ENCODE assay signal across 21 cellular contexts in the genomic region with DNA sequence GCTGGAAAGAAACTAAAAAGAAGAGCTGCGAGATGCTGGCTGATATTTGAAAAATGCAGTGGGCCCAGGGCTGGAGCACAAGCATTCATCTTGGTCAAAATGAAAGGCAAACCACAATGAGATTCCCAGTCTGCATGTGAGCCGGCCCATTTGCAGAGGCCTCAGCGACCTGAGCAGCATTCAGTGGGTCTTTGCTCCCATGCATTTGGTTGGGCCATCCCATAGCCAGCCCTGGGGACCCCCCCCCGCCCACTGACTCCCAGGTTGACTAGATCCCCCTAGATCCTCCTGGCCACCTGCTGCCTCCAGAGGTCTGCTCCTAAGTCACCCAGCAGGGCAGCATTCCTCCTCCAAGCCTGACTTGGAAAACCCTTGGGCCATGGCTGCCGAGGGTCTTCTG. TPM values are rescaled to one million over a fixed set of nuclear protein-coding genes. Genes with fewer than 3 reads are reported as not detected.
A peak's percentile ranks its signal among the peaks of the same experiment; 100 is the strongest.
DNase-seq lines count a peak whose midpoint lies in the region; FAIRE-seq and TF ChIP-seq lines count a peak whose summit lies in the region.
"Had no signal": no experiment of that assay in that cellular context is flagged by ENCODE, and none has a peak within 500 bp of the region (broad histone marks: within the 10 kb centered on the region; RNA-seq: fewer than 3 reads in every experiment).

No MANE protein-coding gene starts in this region.

- no peak overlapping the region for H3K4me3 Mint-ChIP-seq in progenitor cell of endocrine pancreas (ENCODE audit: low read depth)
- no peak overlapping the region for H3K4me3 Mint-ChIP-seq in activated T-cell treated with anti-CD3 and anti-CD28 coated beads, Interleukin-2, amount 50 U/mL, for 24 hours
- H3K4me3 Mint-ChIP-seq: CD4-positive, alpha-beta memory T cell; HFFc6 had no signal

- H3K4me1 Mint-ChIP-seq in progenitor cell of endocrine pancreas (ENCODE audit: low read depth), result peaks cover 8% of the 10 kb centered on the region
- H3K4me1 Mint-ChIP-seq in activated T-cell treated with anti-CD3 and anti-CD28 coated beads, Interleukin-2, amount 50 U/mL, for 24 hours (ENCODE audit: low read depth), result no peaks in the 10 kb centered on the region
- H3K4me1 Mint-ChIP-seq: CD4-positive, alpha-beta memory T cell had no signal

- no peaks in the 10 kb centered on the region for H3K36me3 Mint-ChIP-seq in progenitor cell of endocrine pancreas (ENCODE audit: insufficient read depth)
- no peaks in the 10 kb centered on the region for H3K36me3 Mint-ChIP-seq in activated T-cell treated with anti-CD3 and anti-CD28 coated beads, Interleukin-2, amount 50 U/mL, for 24 hours (ENCODE audit: low read depth)
- H3K36me3 Mint-ChIP-seq: CD4-positive, alpha-beta memory T cell had no signal

- no peak overlapping the region for H3K27ac Mint-ChIP-seq in progenitor cell of endocrine pancreas
- no peak overlapping the region for H3K27ac Mint-ChIP-seq in activated T-cell treated with anti-CD3 and anti-CD28 coated beads, Interleukin-2, amount 50 U/mL, for 24 hours
- H3K27ac Mint-ChIP-seq: CD4-positive, alpha-beta memory T cell; HFFc6 had no signal

- TF ChIP-seq CTCF in progenitor cell of endocrine pancreas (IDR thresholded peaks at IDR 0.05; ENCODE audit: unreplicated experiment), result no peak

- no peak for TF ChIP-seq POLR2A in GM12892 (IDR thresholded peaks at IDR 0.05; ENCODE audit: low read depth, low read length)

- peaks cover 11% of the 10 kb centered on the region for H3K9me3 Mint-ChIP-seq in progenitor cell of endocrine pancreas (ENCODE audit: low read depth)
- no peaks in the 10 kb centered on the region for H3K9me3 Mint-ChIP-seq in activated T-cell treated with anti-CD3 and anti-CD28 coated beads, Interleukin-2, amount 50 U/mL, for 24 hours
- H3K9me3 Mint-ChIP-seq: HFFc6 had no signal

- FAIRE-seq in GM12892 (lab: Jason Lieb, UNC), result no peak
- FAIRE-seq: GM12891, H54 had no signal

- peak; percentile 21 for DNase-seq in activated effector memory CD4-positive, alpha-beta T cell treated with anti-CD3 and anti-CD28 coated beads, Interleukin-2, amount 50 U/mL, for 16 hours
- no peak for DNase-seq in activated effector memory CD4-positive, alpha-beta T cell treated with Interleukin-2 at 50 U/mL for 16 hours
- DNase-seq in ecto neural progenitor cell (ENCODE audit: low spot score), result peak; percentile 41
- DNase-seq in islet precursor cell, result peak; percentile 46
- peak; percentile 8 for DNase-seq in progenitor cell of endocrine pancreas (ENCODE audit: low spot score, unreplicated experiment)
- DNase-seq in GM12892 (ENCODE audit: insufficient read length), result no peak
- no peak for DNase-seq in activated T-cell treated with anti-CD3 and anti-CD28 coated beads, Interleukin-2, amount 50 U/mL, for 24 hours
- DNase-seq: Calu3; CD4-positive, alpha-beta memory T cell; COR-L47; DMS53; DMS79 treated with DMSO at 0.1 percent for 48 hours; GF-D8; GOT3; HFFc6 had no signal

- peaks cover 41% of the 10 kb centered on the region for H3K27me3 Mint-ChIP-seq in progenitor cell of endocrine pancreas
- H3K27me3 Mint-ChIP-seq in activated T-cell treated with anti-CD3 and anti-CD28 coated beads, Interleukin-2, amount 50 U/mL, for 24 hours, result peaks cover 17% of the 10 kb centered on the region

RNA-seq across cellular contexts. Expression of a gene that starts 59.8 kb away (rescaled TPM):
- total RNA-seq in progenitor cell of endocrine pancreas, result 0.07 and 0.09 TPM in 2 replicates
- polyA plus RNA-seq in GM12892 (2012; ENCODE audit: missing spikeins), result not detected
- total RNA-seq: A172; Calu3; CD4-positive, alpha-beta memory T cell; Daoy; G401; HFFc6 had no signal
- polyA plus RNA-seq: BJ; CD4-positive, alpha-beta memory T cell had no signal

Comparison
In these comparisons a context has a peak if more than half of its experiments do, and no peak if none do; other contexts are left out.
1. DNase-seq: peak in activated effector memory CD4-positive, alpha-beta T cell treated with anti-CD3 and anti-CD28 coated beads, Interleukin-2, amount 50 U/mL, for 16 hours (single experiment), ecto neural progenitor cell (single experiment), islet precursor cell (single experiment) and progenitor cell of endocrine pancreas (single experiment); none in activated effector memory CD4-positive, alpha-beta T cell treated with Interleukin-2 at 50 U/mL for 16 hours (single experiment), GM12892 (single experiment) and activated T-cell treated with anti-CD3 and anti-CD28 coated beads, Interleukin-2, amount 50 U/mL, for 24 hours (single experiment).